Comparison of ENCODE assay signal across 9 cellular contexts in genomic region chr7:138008588-138009349, GRCh38. TPM values are rescaled to one million over a fixed set of nuclear protein-coding genes. Genes with fewer than 3 reads are reported as not detected.
DNase-seq lines count a peak whose midpoint lies in the region; ATAC-seq, FAIRE-seq and TF ChIP-seq lines count a peak whose summit lies in the region.
"Had no signal": no experiment of that assay in that cellular context is flagged by ENCODE, and none has a peak within 500 bp of the region (broad histone marks: within the 10 kb centered on the region; RNA-seq: fewer than 3 reads in every experiment).

No MANE protein-coding gene starts in this region.

- no peak overlapping the region for H3K56ac ChIP-seq in IMR-90 (ENCODE audit: extremely low read depth, insufficient read depth, low read length)

- H3K36me3 Mint-ChIP-seq in astrocyte (ENCODE audit: low read depth, unreplicated experiment): no peaks in the 10 kb centered on the region

- H3K79me1 ChIP-seq in IMR-90 (ENCODE audit: low read depth in 1 of 2, low read length in 2 of 2): peaks cover 0 to 5% of the 10 kb centered on the region in 2 experiments; a peak in 1 of 4 replicates

- peak overlapping the region; percentile 94 for H2AFZ ChIP-seq in IMR-90 (replicated peaks; ENCODE audit: low read length, poor library complexity)
- peak overlapping the region; percentile 29; the same call in 1 of the 2 replicates for H2AFZ ChIP-seq in OCI-LY7 (ENCODE audit: low read length)
- H2AFZ ChIP-seq in astrocyte (ENCODE audit: low read depth, low read length): peak overlapping the region; percentile 59
- peak overlapping the region; percentile 83 for H2AFZ ChIP-seq in smooth muscle cell (ENCODE audit: low read depth)

- H3K14ac ChIP-seq in IMR-90 (replicated peaks; ENCODE audit: low read depth, low read length): no peak overlapping the region; the same call in 1 of the 2 replicates

- TF ChIP-seq RAD21 in IMR-90 (IDR thresholded peaks at IDR 0.05; ENCODE audit: low read length): peak; percentile 90

- peak; percentile 97 for TF ChIP-seq CTCF in AG10803 (conservative IDR thresholded peaks at IDR 0.05; ENCODE audit: low read length)
- TF ChIP-seq CTCF in GM12864 (IDR thresholded peaks at IDR 0.05; ENCODE audit: low read depth, low read length, missing control alignments): peak; percentile 79
- TF ChIP-seq CTCF in IMR-90 (conservative IDR thresholded peaks at IDR 0.05; ENCODE audit: low read depth, low read length): peak; percentile 94
- TF ChIP-seq CTCF in OCI-LY7 (conservative IDR thresholded peaks at IDR 0.05; ENCODE audit: low read length): peak; percentile 91
- peak; percentile 93 for TF ChIP-seq CTCF in astrocyte (IDR thresholded peaks at IDR 0.05; ENCODE audit: insufficient read depth, low read depth, low read length)
- peak; percentile 86 for TF ChIP-seq CTCF in smooth muscle cell (IDR thresholded peaks at IDR 0.05; ENCODE audit: borderline replicate concordance, insufficient read depth, poor library complexity, severe bottlenecking)

- H2BK15ac ChIP-seq in IMR-90 (ENCODE audit: low read depth, low read length): peak overlapping the region; percentile 69; the same call in 1 of the 3 replicates

- H2BK20ac ChIP-seq in IMR-90 (ENCODE audit: low read depth, low read length): peak overlapping the region; percentile 75; the same call in 1 of the 2 replicates

- no peak overlapping the region for H2AK9ac ChIP-seq in IMR-90 (replicated peaks; ENCODE audit: low read depth, low read length, poor library complexity)

- peak overlapping the region; percentile 63 for H3K4ac ChIP-seq in IMR-90 (ENCODE audit: low read depth, low read length)

- H3K9me1 ChIP-seq in IMR-90 (ENCODE audit: insufficient read depth, low read length): peaks cover 6% of the 10 kb centered on the region; the same call in 1 of the 2 replicates

- no peaks in the 10 kb centered on the region for H3K27me3 Mint-ChIP-seq in astrocyte (ENCODE audit: low read depth, unreplicated experiment)

- no peaks in the 10 kb centered on the region for H3K9me2 ChIP-seq in OCI-LY7 (ENCODE audit: insufficient read depth, low read length)

- no peak overlapping the region for H3K27ac Mint-ChIP-seq in astrocyte (ENCODE audit: unreplicated experiment)

- TF ChIP-seq POLR2A in IMR-90 (IDR thresholded peaks at IDR 0.05; ENCODE audit: low read depth, low read length): no peak

- peak overlapping the region; percentile 80; the same call in 1 of the 2 replicates for H3K18ac ChIP-seq in IMR-90 (ENCODE audit: low read depth, low read length)

- peak overlapping the region; percentile 64; the same call in 1 of the 2 replicates for H3K4me2 ChIP-seq in IMR-90 (ENCODE audit: low read depth, low read length)
- no peak overlapping the region for H3K4me2 ChIP-seq in OCI-LY7 (ENCODE audit: low read length)
- peak overlapping the region; percentile 41 for H3K4me2 ChIP-seq in astrocyte (ENCODE audit: low read length)
- peak overlapping the region; percentile 18 for H3K4me2 ChIP-seq in smooth muscle cell

- peak overlapping the region; percentile 18 for H2BK5ac ChIP-seq in IMR-90 (ENCODE audit: low read depth, low read length, poor library complexity, severe bottlenecking)

- H3K9ac ChIP-seq in IMR-90 (ENCODE audit: low read depth, low read length) (no peak overlapping the region; the same call in 1 of the 2 replicates), astrocyte (ENCODE audit: low read length) (peak overlapping the region; percentile 47), iPS-15b (ENCODE audit: low read depth, low read length) (peak overlapping the region; percentile 49), smooth muscle cell (ENCODE audit: low read depth) (no peak overlapping the region)

- no peak overlapping the region for H3K4me3 ChIP-seq in AG10803 (ENCODE audit: low read length)
- no peak overlapping the region for H3K4me3 ChIP-seq in GM12864 (ENCODE audit: low read depth, low read length)
- H3K4me3 ChIP-seq in IMR-90 (ENCODE audit: insufficient read depth, low read depth, low read length): no peak overlapping the region
- no peak overlapping the region for H3K4me3 ChIP-seq in OCI-LY7 (ENCODE audit: low read depth, low read length, poor library complexity, severe bottlenecking)
- no peak overlapping the region for H3K4me3 ChIP-seq in astrocyte (ENCODE audit: insufficient read depth, low read depth, low read length)
- H3K4me3 ChIP-seq in iPS-15b (ENCODE audit: low read depth, low read length): no peak overlapping the region
- no peak overlapping the region for H3K4me3 ChIP-seq in smooth muscle cell
- H3K4me3 ChIP-seq: skin epidermis had no signal

- peak overlapping the region; percentile 71 for H4K91ac ChIP-seq in IMR-90 (ENCODE audit: insufficient read depth, low read depth, low read length)

- peak overlapping the region; percentile 86 for H2BK120ac ChIP-seq in IMR-90 (ENCODE audit: low read depth, low read length)

- no peak overlapping the region for H3K23ac ChIP-seq in IMR-90 (ENCODE audit: low read depth, low read length)

- POLR2A ChIA-PET in IMR-90 (lab: Charles Lee; ENCODE audit: unreplicated experiment): no interaction called here
- POLR2A ChIA-PET in OCI-LY7 (lab: Charles Lee): interaction anchor here (0.7 to 3.9 kb wide), 2 partner anchors 105 to 353 kb away, joined by 3 to 15 read pairs; no protein-coding TSS in a partner anchor

- H3K36me3 ChIP-seq in IMR-90 (ENCODE audit: control insufficient read depth, insufficient read depth, low read length) (no peaks in the 10 kb centered on the region), OCI-LY7 (ENCODE audit: insufficient read depth, low read length) (no peaks in the 10 kb centered on the region), astrocyte (ENCODE audit: insufficient read depth, low read length) (no peaks in the 10 kb centered on the region), iPS-15b (ENCODE audit: control insufficient read depth, insufficient read depth, low read length) (no peaks in the 10 kb centered on the region), smooth muscle cell (ENCODE audit: low read depth) (no peaks in the 10 kb centered on the region)

- BruUV-seq in IMR-90 (replicated peaks; lab: Mats Ljungman, UMichigan) (no TSS peak), OCI-LY7 (replicated peaks; lab: Mats Ljungman, UMichigan) (no TSS peak)

- CTCF ChIA-PET in IMR-90 (lab: Yijun Ruan, JAX) (interaction anchor here (0.7 to 1.5 kb wide), 7 partner anchors 9 to 353 kb away, joined by 3 to 6 read pairs (median 4); no protein-coding TSS in a partner anchor), OCI-LY7 (lab: Charles Lee; ENCODE audit: unreplicated experiment) (interaction anchor here (0.6 to 1.6 kb wide), 3 partner anchors 9 to 1994 kb away, joined by 3 to 5 read pairs (median 4); no protein-coding TSS in a partner anchor)

- H3K79me2 ChIP-seq in OCI-LY7 (ENCODE audit: insufficient read depth, low read depth, low read length) (no peaks in the 10 kb centered on the region), astrocyte (ENCODE audit: insufficient read depth, low read length) (no peaks in the 10 kb centered on the region), smooth muscle cell (ENCODE audit: low read depth) (no peaks in the 10 kb centered on the region)

- H3K4me1 ChIP-seq in IMR-90 (ENCODE audit: control insufficient read depth, insufficient read depth, low read length): peaks cover 5% of the 10 kb centered on the region; the same call in 1 of the 2 replicates
- no peaks in the 10 kb centered on the region for H3K4me1 ChIP-seq in OCI-LY7 (ENCODE audit: insufficient read depth, low read length, poor library complexity, severe bottlenecking)
- no peaks in the 10 kb centered on the region for H3K4me1 ChIP-seq in astrocyte (ENCODE audit: insufficient read depth, low read length)
- H3K4me1 ChIP-seq in iPS-15b (ENCODE audit: control insufficient read depth, insufficient read depth, low read length): no peaks in the 10 kb centered on the region
- no peaks in the 10 kb centered on the region for H3K4me1 ChIP-seq in smooth muscle cell (ENCODE audit: low read depth)

- peak overlapping the region; percentile 80; the same call in 1 of the 2 replicates for H2AK5ac ChIP-seq in IMR-90 (ENCODE audit: low read depth, low read length)

- 75% methylated on average over 4 of the region's 17 CpGs; no CpG with 5 or more reads in 1 of the 2 experiments for WGBS in IMR-90 (ENCODE audit: extremely low coverage in 2 of 2, insufficient read length in 1 of 2), 2 experiments
- WGBS in smooth muscle cell (ENCODE audit: low lambda C conversion rate): 53% methylated on average over 17 of the region's 17 CpGs

- H3K9me3 Mint-ChIP-seq in astrocyte (ENCODE audit: unreplicated experiment): no peaks in the 10 kb centered on the region

- H3F3A ChIP-seq in smooth muscle cell (ENCODE audit: low read depth): no peaks in the 10 kb centered on the region

- DNase-seq in AG10803 (ENCODE audit: low read depth): peak; percentile 65
- DNase-seq in GM12864 (ENCODE audit: low read depth): no peak
- peak; percentile 68 for DNase-seq in IMR-90
- DNase-seq in OCI-LY7 (ENCODE audit: low spot score): peak; percentile 77
- no peak for DNase-seq in astrocyte (ENCODE audit: low read depth)
- no peak for DNase-seq in smooth muscle cell (lab: John Stamatoyannopoulos, UW; ENCODE audit: unreplicated experiment)

- no peak for FAIRE-seq in astrocyte (lab: Jason Lieb, UNC)

- H4K5ac ChIP-seq in IMR-90 (ENCODE audit: low read depth, low read length): peak overlapping the region; percentile 75; the same call in 1 of the 2 replicates

- intact Hi-C loops in IMR-90 (cut with micrococcal nuclease): loop anchor here (1.0 to 2.0 kb wide), 5 partner anchors 105 to 730 kb away; no protein-coding TSS in a partner anchor
- intact Hi-C loops in OCI-LY7 (cut with micrococcal nuclease; ENCODE audit: unreplicated experiment): loop anchor here (1.0 to 5.0 kb wide), 4 partner anchors 105 to 729 kb away; no protein-coding TSS in a partner anchor

- H3K9me3 ChIP-seq in IMR-90 (ENCODE audit: control insufficient read depth, insufficient read depth, low read length): no peaks in the 10 kb centered on the region
- no peaks in the 10 kb centered on the region for H3K9me3 ChIP-seq in OCI-LY7 (ENCODE audit: low read length)
- H3K9me3 ChIP-seq in astrocyte (ENCODE audit: insufficient read depth, low read depth, low read length): no peaks in the 10 kb centered on the region
- no peaks in the 10 kb centered on the region for H3K9me3 ChIP-seq in iPS-15b (ENCODE audit: control insufficient read depth, insufficient read depth, low read length)
- no peaks in the 10 kb centered on the region for H3K9me3 ChIP-seq in smooth muscle cell (replicated peaks; ENCODE audit: low read depth)

- H3K27ac ChIP-seq in IMR-90 (ENCODE audit: insufficient read depth, low read length) (no peak overlapping the region; the same call in 1 of the 2 replicates), OCI-LY7 (ENCODE audit: low read depth, low read length, poor library complexity, severe bottlenecking) (no peak overlapping the region), astrocyte (ENCODE audit: low read depth, low read length) (peak overlapping the region; percentile 30), smooth muscle cell (ENCODE audit: low read depth) (no peak overlapping the region)
- H3K27ac ChIP-seq: skin epidermis had no signal

- dilution Hi-C loops in IMR-90 (cut with HindIII; ENCODE audit: low sequenced_read_pairs, unreplicated experiment): loop anchor here (25.0 kb wide), 1 partner anchor 396 kb away; no protein-coding TSS in a partner anchor

- H4K20me1 ChIP-seq in IMR-90 (ENCODE audit: insufficient read depth, low read length): no peaks in the 10 kb centered on the region
- no peaks in the 10 kb centered on the region for H4K20me1 ChIP-seq in OCI-LY7 (ENCODE audit: insufficient read depth, low read length)
- no peaks in the 10 kb centered on the region for H4K20me1 ChIP-seq in astrocyte (ENCODE audit: insufficient read depth, low read length)
- H4K20me1 ChIP-seq in smooth muscle cell (ENCODE audit: low read depth): no peaks in the 10 kb centered on the region

- no peak overlapping the region for H3K4me3 Mint-ChIP-seq in astrocyte (ENCODE audit: unreplicated experiment)

- peak; percentile 87 for ATAC-seq in IMR-90 (ENCODE audit: low read depth)
- no peak for ATAC-seq in HG02852 (IDR thresholded peaks at IDR 0.05; ENCODE audit: unreplicated experiment)

- in situ Hi-C loops in IMR-90 (cut with MboI; ENCODE audit: low sequenced_read_pairs): loop anchor here (10.0 kb wide), 1 partner anchor 354 kb away; no protein-coding TSS in a partner anchor

- peak overlapping the region in 1 of 2 experiments; percentile 77; a peak in 2 of 4 replicates for H4K8ac ChIP-seq in IMR-90 (ENCODE audit: low read depth in 2 of 2, low read length in 2 of 2)

- no peaks in the 10 kb centered on the region for H3K4me1 Mint-ChIP-seq in astrocyte (ENCODE audit: low read depth, unreplicated experiment)

- H3K27me3 ChIP-seq in IMR-90 (ENCODE audit: control insufficient read depth, insufficient read depth, low read length): peaks cover 5% of the 10 kb centered on the region; the same call in 1 of the 2 replicates
- no peaks in the 10 kb centered on the region for H3K27me3 ChIP-seq in astrocyte (ENCODE audit: insufficient read depth, low read length)
- H3K27me3 ChIP-seq in iPS-15b (ENCODE audit: control insufficient read depth, insufficient read depth, low read length): no peaks in the 10 kb centered on the region
- no peaks in the 10 kb centered on the region for H3K27me3 ChIP-seq in smooth muscle cell (ENCODE audit: low read depth)

RNA-seq across cellular contexts. Expression of gene CREB3L2, which starts 6.9 kb away (rescaled TPM):
- total RNA-seq in IMR-90 (2012; rRNA removed): 35.8 and 42.3 TPM in 2 replicates
- polyA plus RNA-seq in IMR-90 (2012; rRNA removed): 57.9 and 65.1 TPM in 2 replicates
- polyA plus RNA-seq in IMR-90 (2012; cell fraction: cytosol; rRNA removed): 31.6 and 44.4 TPM in 2 replicates
- 38.6 and 56.6 TPM in 2 replicates for polyA plus RNA-seq in IMR-90 (2012; cell fraction: nucleus; rRNA removed; ENCODE audit: low replicate concordance)
- 22.7 and 35.4 TPM in 2 replicates for total RNA-seq in OCI-LY7 (2014; rRNA removed; shearing (Covaris generic))
- 79.0 and 95.7 TPM in 2 replicates for total RNA-seq in OCI-LY7 (2022)
- 116 and 128 TPM in 2 replicates for total RNA-seq in astrocyte
- total RNA-seq in smooth muscle cell: 46.4 and 69.1 TPM in 2 replicates
- 27.4 and 37.6 TPM in 2 replicates for polyA plus RNA-seq in smooth muscle cell

Comparison
In these comparisons a context has a peak if more than half of its experiments do, and no peak if none do; other contexts are left out.
1. DNase-seq: peak in AG10803 (single experiment), IMR-90 (single experiment) and OCI-LY7 (single experiment); none in GM12864 (single experiment), astrocyte (single experiment) and smooth muscle cell (single experiment).
2. H2AFZ ChIP-seq: peak in every context shown above with its lines; median percentile 94 in IMR-90; 83 in smooth muscle cell; 59 in astrocyte; 29 in OCI-LY7.
3. H3K9ac ChIP-seq: peak in astrocyte (single experiment) and iPS-15b (single experiment); none in IMR-90 (single experiment) and smooth muscle cell (single experiment).
4. Peak in every context shown above with its lines, with median percentiles within 50 percentile points of each other: CTCF ChIP-seq.